In the genomic region with DNA sequence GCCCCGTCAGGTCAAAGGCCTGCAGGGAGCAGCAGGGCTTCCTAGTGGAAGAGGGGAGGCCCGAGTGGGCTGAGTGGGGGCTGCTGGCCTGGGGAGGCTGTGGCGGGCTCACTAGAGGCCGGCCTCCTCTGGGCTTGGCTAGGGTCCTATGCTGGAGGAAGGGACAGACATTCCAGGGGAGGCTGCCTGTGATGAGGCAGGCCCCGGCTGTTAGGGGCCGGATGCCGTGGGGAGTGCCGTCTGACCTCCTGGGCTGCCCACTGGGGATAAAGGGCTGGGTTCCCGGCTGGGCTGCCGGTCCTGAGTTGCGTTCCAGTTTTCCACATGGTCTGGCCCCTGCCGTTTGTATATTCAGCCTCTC, we compare ENCODE assay signal across 18 cellular contexts. TPM values are rescaled to one million over a fixed set of nuclear protein-coding genes. Genes with fewer than 3 reads are reported as not detected.
"Had no signal": no experiment of that assay in that cellular context is flagged by ENCODE, and none has a peak within 500 bp of the region (broad histone marks: within the 10 kb centered on the region; RNA-seq: fewer than 3 reads in every experiment).

No MANE protein-coding gene starts in this region.

- H3K4me3 Mint-ChIP-seq: activated CD4-positive, alpha-beta memory T cell treated with anti-CD3 and anti-CD28 coated beads for 36 hours; activated naive CD8-positive, alpha-beta T cell treated with anti-CD3 and anti-CD28 coated beads, Interleukin-2, amount 10 ng/mL, durations not matched to agents 7 days and 5 days; immature natural killer cell; nephron progenitor cell; stimulated activated memory B cell treated with anti-CD40 and anti-IgM and Interleukin-4, amounts not matched to agents 10 μg/mL and 1 μg/mL and 100 μg/mL, for 72 hours had no signal

- H3K4me1 ChIP-seq: ascending aorta, colonic mucosa, SJSA1 had no signal

- H3K27me3 Mint-ChIP-seq: activated CD4-positive, alpha-beta memory T cell treated with anti-CD3 and anti-CD28 coated beads for 36 hours had no signal

- H3K4me3 ChIP-seq: ascending aorta, colonic mucosa, ovary, SJSA1, skin epidermis had no signal

- DNase-seq: activated CD4-positive, alpha-beta memory T cell treated with anti-CD3 and anti-CD28 coated beads for 36 hours; activated naive CD8-positive, alpha-beta T cell treated with anti-CD3 and anti-CD28 coated beads, Interleukin-2, amount 10 ng/mL, durations not matched to agents 7 days and 5 days; colonic mucosa; effector CD8-positive, alpha-beta T cell; immature natural killer cell; mesenchymal stem cell; SW 1271; T-helper 9 cell; trophoblast cell had no signal

- H3K27ac ChIP-seq: ascending aorta, colonic mucosa, epithelial cell of prostate, ovary, SJSA1, skin epidermis had no signal

- H3K9me3 Mint-ChIP-seq: activated CD4-positive, alpha-beta memory T cell treated with anti-CD3 and anti-CD28 coated beads for 36 hours; immature natural killer cell; nephron progenitor cell; stimulated activated memory B cell treated with anti-CD40 and anti-IgM and Interleukin-4, amounts not matched to agents 10 μg/mL and 1 μg/mL and 100 μg/mL, for 72 hours had no signal

- ATAC-seq: left colon; stimulated activated memory B cell treated with anti-CD40 and anti-IgM and Interleukin-4, amounts not matched to agents 10 μg/mL and 1 μg/mL and 100 μg/mL, for 72 hours had no signal

- H3K36me3 Mint-ChIP-seq: activated CD4-positive, alpha-beta memory T cell treated with anti-CD3 and anti-CD28 coated beads for 36 hours; activated naive CD8-positive, alpha-beta T cell treated with anti-CD3 and anti-CD28 coated beads, Interleukin-2, amount 10 ng/mL, durations not matched to agents 7 days and 5 days; immature natural killer cell had no signal

- H3K9me3 ChIP-seq: ascending aorta, colonic mucosa, ovary, SJSA1 had no signal

- H3K27me3 ChIP-seq: ascending aorta, ovary had no signal

- H3K36me3 ChIP-seq: ascending aorta, colonic mucosa, ovary, SJSA1 had no signal

- H3K27ac Mint-ChIP-seq: activated CD4-positive, alpha-beta memory T cell treated with anti-CD3 and anti-CD28 coated beads for 36 hours; activated naive CD8-positive, alpha-beta T cell treated with anti-CD3 and anti-CD28 coated beads, Interleukin-2, amount 10 ng/mL, durations not matched to agents 7 days and 5 days; stimulated activated memory B cell treated with anti-CD40 and anti-IgM and Interleukin-4, amounts not matched to agents 10 μg/mL and 1 μg/mL and 100 μg/mL, for 72 hours had no signal

- H3K4me1 Mint-ChIP-seq: activated naive CD8-positive, alpha-beta T cell treated with anti-CD3 and anti-CD28 coated beads, Interleukin-2, amount 10 ng/mL, durations not matched to agents 7 days and 5 days; immature natural killer cell; nephron progenitor cell had no signal

RNA-seq across cellular contexts. Expression of gene MMEL1, which starts 25.2 kb away (rescaled TPM):
- total RNA-seq: ascending aorta, bronchial epithelial cell, SJSA1 had no signal
